Comparison of ENCODE assay signal across 1 cellular context in the genomic region with DNA sequence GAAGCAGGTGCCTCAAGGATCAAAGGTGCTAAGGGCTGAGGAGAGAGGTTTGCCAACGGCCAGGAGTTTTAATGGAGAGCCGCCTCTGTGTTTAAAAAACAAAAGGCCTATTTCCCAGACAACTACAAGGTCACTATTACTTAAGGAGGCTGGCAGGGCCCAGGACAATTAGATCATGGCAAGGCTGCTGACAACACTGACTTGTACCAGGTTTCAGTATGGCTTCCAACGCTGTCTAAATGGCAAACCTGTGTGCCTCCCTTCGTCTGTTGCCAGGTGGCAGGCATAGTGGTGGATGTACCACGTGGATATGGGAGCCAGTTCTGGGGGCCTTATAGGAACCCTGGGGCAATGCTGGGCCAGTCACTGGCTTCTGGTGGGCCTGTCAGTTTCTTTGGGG.
TF ChIP-seq lines count a peak whose summit lies in the region.

No MANE protein-coding gene starts in this region.

TF ChIP-seq in H1, 55 proteins besides CTCF, POLR2A, EP300 and RAD21 (continued from another document):
- TF ChIP-seq RFX5 (IDR thresholded peaks at IDR 0.05; ENCODE audit: borderline replicate concordance, low read depth, low read length) (no peak), CHD1 (IDR thresholded peaks at IDR 0.05; ENCODE audit: low read depth, low read length) (no peak), KDM4A (IDR thresholded peaks at IDR 0.05; ENCODE audit: low read depth, low read length, severe bottlenecking) (no peak), CEBPB (IDR thresholded peaks at IDR 0.05; ENCODE audit: low read depth, low read length) (no peak), SP1 (IDR thresholded peaks at IDR 0.05; ENCODE audit: low read depth, low read length) (no peak), TBP (IDR thresholded peaks at IDR 0.05; ENCODE audit: low read depth, low read length) (no peak), BRCA1 (IDR thresholded peaks at IDR 0.05; ENCODE audit: low read depth, low read length) (no peak), CREB1 (IDR thresholded peaks at IDR 0.05) (no peak), SUZ12 (IDR thresholded peaks at IDR 0.05; ENCODE audit: low read length) (no peak), SP4 (IDR thresholded peaks at IDR 0.05; ENCODE audit: low read length) (no peak)
